Comparison of ENCODE assay signal across 8 cellular contexts in the genomic region with DNA sequence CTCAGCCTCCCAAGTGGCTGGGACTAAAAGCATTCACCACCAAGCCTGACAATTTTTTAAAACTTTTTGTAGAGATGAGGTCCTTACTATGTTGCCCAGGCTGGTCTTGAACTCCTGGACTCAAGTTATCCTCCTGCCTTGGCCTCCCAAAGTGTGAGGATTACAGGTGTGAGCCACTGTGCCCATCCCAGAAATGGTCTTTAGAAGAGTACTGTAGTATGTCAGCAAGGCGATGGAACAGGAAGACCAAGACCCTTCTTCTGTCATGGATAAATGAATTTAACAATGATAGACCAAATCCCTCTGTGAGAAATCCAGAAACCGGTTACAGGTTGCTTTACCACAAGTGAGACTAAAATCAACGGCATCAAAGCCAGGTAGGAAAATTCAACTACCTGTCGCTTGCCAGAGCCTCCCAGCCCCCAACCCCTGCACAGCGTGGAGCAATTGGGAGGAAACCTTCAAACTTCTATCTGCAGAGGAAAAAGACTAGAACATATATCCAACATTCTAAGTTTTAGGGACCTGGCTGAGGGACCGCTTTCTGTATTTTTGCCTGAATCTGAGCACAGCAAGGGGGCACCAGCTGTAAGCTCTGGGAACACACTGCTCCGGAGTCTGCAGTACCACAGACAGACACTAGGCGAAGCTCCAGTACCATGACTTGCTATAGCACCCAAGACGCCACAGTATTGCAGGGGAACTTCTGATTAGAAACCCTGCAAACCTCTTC. TPM values are rescaled to one million over a fixed set of nuclear protein-coding genes. Genes with fewer than 3 reads are reported as not detected.
DNase-seq lines count a peak whose midpoint lies in the region; ATAC-seq and TF ChIP-seq lines count a peak whose summit lies in the region.

No MANE protein-coding gene starts in this region.

- H3K79me2 ChIP-seq in fibroblast of lung (ENCODE audit: control insufficient read depth, insufficient read depth, low read length) (no peaks in the 10 kb centered on the region), neural progenitor cell (ENCODE audit: low read depth) (no peaks in the 10 kb centered on the region)

- H3K27ac Mint-ChIP-seq in neural progenitor cell = no peak overlapping the region

- H3K27me3 ChIP-seq in fibroblast of lung (ENCODE audit: control insufficient read depth, insufficient read depth, low read length) (peaks cover 3% of the 10 kb centered on the region), neural progenitor cell (peaks cover 14% of the 10 kb centered on the region)

- H3K27me3 Mint-ChIP-seq in neural progenitor cell (ENCODE audit: insufficient read depth, low read depth) = no peaks in the 10 kb centered on the region

- H2AFZ ChIP-seq in fibroblast of lung (ENCODE audit: low read length) = no peak overlapping the region
- no peak overlapping the region for H2AFZ ChIP-seq in neural progenitor cell (replicated peaks)

- H3K9me3 ChIP-seq in fibroblast of lung (ENCODE audit: control insufficient read depth, insufficient read depth, low read depth, low read length) (no peaks in the 10 kb centered on the region), neural progenitor cell (ENCODE audit: low read depth) (no peaks in the 10 kb centered on the region)

- peak; percentile 98 for TF ChIP-seq RAD21 in Ishikawa (IDR thresholded peaks at IDR 0.05; ENCODE audit: low read depth)

- TF ChIP-seq EP300 in Ishikawa (IDR thresholded peaks at IDR 0.05; ENCODE audit: borderline replicate concordance) = no peak

- no peak overlapping the region for H3K9ac ChIP-seq in fibroblast of lung (ENCODE audit: insufficient read depth, low read length)
- H3K9ac ChIP-seq in neural progenitor cell = no peak overlapping the region

- H3K4me2 ChIP-seq in fibroblast of lung (ENCODE audit: extremely low read depth, insufficient read depth, low read length) (no peak overlapping the region), neural progenitor cell (no peak overlapping the region)

- H3K4me3 Mint-ChIP-seq in neural progenitor cell = no peak overlapping the region

- H3K4me1 ChIP-seq in fibroblast of lung (ENCODE audit: control insufficient read depth, extremely low read depth, insufficient read depth, low read length) = no peaks in the 10 kb centered on the region
- H3K4me1 ChIP-seq in neural progenitor cell = peaks cover 3% of the 10 kb centered on the region

- H3K4me3 ChIP-seq in fibroblast of lung (replicated peaks in 1 of 4; ENCODE audit: control extremely low read depth in 1 of 4, insufficient read depth in 1 of 4, low read depth in 3 of 4, low read length in 4 of 4) = no peak overlapping the region
- no peak overlapping the region for H3K4me3 ChIP-seq in neural progenitor cell

- DNase-seq in EH (ENCODE audit: low read depth) (peak; percentile 73), OCI-M1 (lab: John Stamatoyannopoulos, UW) (peak; percentile 94), activated T-cell treated with anti-CD3 and anti-CD28 coated beads for 1 hour (ENCODE audit: low read depth) (peak; percentile 75), fibroblast of lung (ENCODE audit: low read depth in 2 of 2) (peak; percentile 69 to 79), neural progenitor cell (ENCODE audit: low spot score) (peak; percentile 90), stromal cell of bone marrow (ENCODE audit: low read depth) (peak; percentile 48)

- no peaks in the 10 kb centered on the region for H3K9me3 Mint-ChIP-seq in neural progenitor cell

- H3K4me1 Mint-ChIP-seq in neural progenitor cell = peaks cover 2% of the 10 kb centered on the region

- no peaks in the 10 kb centered on the region for H3K36me3 Mint-ChIP-seq in neural progenitor cell

- H4K20me1 ChIP-seq in fibroblast of lung (ENCODE audit: control insufficient read depth, extremely low read depth, insufficient read depth, low read length) = no peaks in the 10 kb centered on the region
- no peaks in the 10 kb centered on the region for H4K20me1 ChIP-seq in neural progenitor cell (ENCODE audit: low read depth)

- ATAC-seq in GM21723 (IDR thresholded peaks at IDR 0.05; ENCODE audit: unreplicated experiment) = peak; percentile 100

- TF ChIP-seq CTCF in fibroblast of lung (conservative IDR thresholded peaks at IDR 0.05 in 1 of 2, IDR thresholded peaks at IDR 0.05 in 1 of 2; ENCODE audit: low read depth in 1 of 2, low read length in 2 of 2) = peak; percentile 94 to 97
- peak; percentile 96 for TF ChIP-seq CTCF in neural progenitor cell (IDR thresholded peaks at IDR 0.05)

- H3K27ac ChIP-seq in fibroblast of lung (ENCODE audit: insufficient read depth, low read length) = no peak overlapping the region
- no peak overlapping the region for H3K27ac ChIP-seq in neural progenitor cell

- H3F3A ChIP-seq in neural progenitor cell (ENCODE audit: low read depth) = no peaks in the 10 kb centered on the region

- H3K36me3 ChIP-seq in fibroblast of lung (ENCODE audit: control insufficient read depth, insufficient read depth, low read length) (no peaks in the 10 kb centered on the region), neural progenitor cell (no peaks in the 10 kb centered on the region)

TF ChIP-seq in Ishikawa, 13 proteins besides CTCF, POLR2A, EP300 and RAD21:
- TF ChIP-seq TAF1 (IDR thresholded peaks at IDR 0.05; ENCODE audit: low read depth) (no peak), YY1 (IDR thresholded peaks at IDR 0.05; ENCODE audit: low read depth) (no peak), CEBPB (IDR thresholded peaks at IDR 0.05) (no peak)

RNA-seq across cellular contexts. Expression of a gene that starts 51.3 kb away (rescaled TPM):
- total RNA-seq in fibroblast of lung (18.0 and 29.3 TPM in 2 replicates), neural progenitor cell (ENCODE audit: low replicate concordance) (114 and 155 TPM in 2 replicates)
- 43.2 and 54.4 TPM in 2 replicates for polyA plus RNA-seq in fibroblast of lung
- 51.6 and 54.9 TPM in 2 replicates for polyA plus RNA-seq in fibroblast of lung (2012)
- polyA minus RNA-seq in fibroblast of lung (ENCODE audit: low replicate concordance) = 18.1 and 32.9 TPM in 2 replicates

RNA-seq across cellular contexts. Expression of a gene that starts 57.5 kb away (rescaled TPM):
- 0.17 and 0.77 TPM in 2 replicates for total RNA-seq in fibroblast of lung
- not detected in 2 replicates for polyA plus RNA-seq in fibroblast of lung
- polyA plus RNA-seq in fibroblast of lung (2012) = not detected in 2 replicates
- 0.47 TPM in 1 of 2 replicates, not detected in the other for polyA minus RNA-seq in fibroblast of lung (ENCODE audit: low replicate concordance)
- total RNA-seq in neural progenitor cell (ENCODE audit: low replicate concordance) = 0.68 TPM in 1 of 2 replicates, not detected in the other
